In genomic region chr1:27372808-27373690, GRCh38 we compare ENCODE assay signal across 1 cellular context.
TF ChIP-seq lines count a peak whose summit lies in the region.

No MANE protein-coding gene starts in this region.

TF ChIP-seq in H1, 55 proteins besides CTCF, POLR2A, EP300 and RAD21:
- no peak for TF ChIP-seq SIX5 (IDR thresholded peaks at IDR 0.05; ENCODE audit: low read depth, low read length)
- TF ChIP-seq SP2 (IDR thresholded peaks at IDR 0.05; ENCODE audit: low read length) = no peak
- no peak for TF ChIP-seq NRF1 (IDR thresholded peaks at IDR 0.05; ENCODE audit: low read depth, low read length)
- no peak for TF ChIP-seq SRF (IDR thresholded peaks at IDR 0.05; ENCODE audit: low read depth, low read length)
- TF ChIP-seq CTBP2 (IDR thresholded peaks at IDR 0.05; ENCODE audit: borderline replicate concordance, insufficient read depth, insufficient read length, low read length) = no peak
- TF ChIP-seq FOSL1 (IDR thresholded peaks at IDR 0.05; ENCODE audit: insufficient read depth, low read depth, low read length) = no peak
- TF ChIP-seq SIRT6 (IDR thresholded peaks at IDR 0.05; ENCODE audit: low read length) = no peak
- TF ChIP-seq, protein P1, sequence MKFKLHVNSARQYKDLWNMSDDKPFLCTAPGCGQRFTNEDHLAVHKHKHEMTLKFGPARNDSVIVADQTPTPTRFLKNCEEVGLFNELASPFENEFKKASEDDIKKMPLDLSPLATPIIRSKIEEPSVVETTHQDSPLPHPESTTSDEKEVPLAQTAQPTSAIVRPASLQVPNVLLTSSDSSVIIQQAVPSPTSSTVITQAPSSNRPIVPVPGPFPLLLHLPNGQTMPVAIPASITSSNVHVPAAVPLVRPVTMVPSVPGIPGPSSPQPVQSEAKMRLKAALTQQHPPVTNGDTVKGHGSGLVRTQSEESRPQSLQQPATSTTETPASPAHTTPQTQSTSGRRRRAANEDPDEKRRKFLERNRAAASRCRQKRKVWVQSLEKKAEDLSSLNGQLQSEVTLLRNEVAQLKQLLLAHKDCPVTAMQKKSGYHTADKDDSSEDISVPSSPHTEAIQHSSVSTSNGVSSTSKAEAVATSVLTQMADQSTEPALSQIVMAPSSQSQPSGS (IDR thresholded peaks at IDR 0.05; ENCODE audit: low read length) = no peak
- no peak for TF ChIP-seq SIN3A (conservative IDR thresholded peaks at IDR 0.05 in 1 of 2, IDR thresholded peaks at IDR 0.05 in 1 of 2; ENCODE audit: low read depth in 1 of 2, low read length in 2 of 2)
- no peak for TF ChIP-seq CREB1 (IDR thresholded peaks at IDR 0.05)
- no peak for TF ChIP-seq JUND (IDR thresholded peaks at IDR 0.05; ENCODE audit: low read length)
- no peak for TF ChIP-seq RBBP5 (IDR thresholded peaks at IDR 0.05; ENCODE audit: borderline replicate concordance, low read depth, low read length)
- no peak for TF ChIP-seq MAFK (IDR thresholded peaks at IDR 0.05; ENCODE audit: low read depth, low read length)
- no peak for TF ChIP-seq GTF2F1 (IDR thresholded peaks at IDR 0.05; ENCODE audit: borderline replicate concordance, low read depth, low read length)
- no peak for TF ChIP-seq E2F6 (IDR thresholded peaks at IDR 0.05)
- TF ChIP-seq RFX5 (IDR thresholded peaks at IDR 0.05; ENCODE audit: borderline replicate concordance, low read depth, low read length) = no peak
- no peak for TF ChIP-seq ATF3 (IDR thresholded peaks at IDR 0.05; ENCODE audit: insufficient read depth, low read depth, low read length)
